Comparison of ENCODE assay signal across 10 cellular contexts in the genomic region with DNA sequence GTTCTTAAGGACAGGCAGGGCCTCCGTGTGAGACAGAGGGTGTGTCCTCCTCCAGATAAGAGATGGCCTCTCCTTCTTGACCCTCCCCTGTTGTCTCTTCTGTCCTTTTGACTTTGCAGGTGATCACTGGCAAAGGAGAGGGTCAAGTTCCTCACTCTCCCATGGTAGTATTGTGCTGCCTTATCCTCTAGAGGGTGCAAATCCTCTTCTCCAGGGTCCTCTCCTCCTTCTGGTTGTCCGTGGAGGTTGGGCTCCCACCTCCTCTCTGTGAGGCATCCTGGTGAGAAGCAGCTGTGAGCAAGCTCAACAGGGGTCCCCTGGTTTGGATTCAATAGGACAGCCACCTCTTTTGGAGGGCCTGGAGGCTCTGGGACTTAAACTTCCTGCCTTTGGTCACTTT. TPM values are rescaled to one million over a fixed set of nuclear protein-coding genes. Genes with fewer than 3 reads are reported as not detected.
DNase-seq lines count a peak whose midpoint lies in the region; ATAC-seq and TF ChIP-seq lines count a peak whose summit lies in the region.
"Had no signal": no experiment of that assay in that cellular context is flagged by ENCODE, and none has a peak within 500 bp of the region (broad histone marks: within the 10 kb centered on the region; RNA-seq: fewer than 3 reads in every experiment).

No MANE protein-coding gene starts in this region.

- peak; percentile 5 for DNase-seq in stimulated activated CD4-positive, alpha-beta T cell treated with anti-CD3 and anti-CD28 coated beads, Interleukin-4, amount 100 ng/mL, for 1 hour
- DNase-seq in stimulated activated CD4-positive, alpha-beta T cell treated with anti-CD3 and anti-CD28 coated beads, Interleukin-1b, Interleukin-23, amount 100 ng/mL, for 48 hours = no peak
- peak; percentile 36 for DNase-seq in dermis blood vessel endothelial cell
- DNase-seq in upper lobe of right lung = no peak
- no peak for DNase-seq in aorta
- DNase-seq in natural killer cell treated with Interleukin-12 subunit alpha and Interleukin-12 subunit beta and Interleukin-15 and Interleukin-18, amount 100 ng/mL, for 72 hours (ENCODE audit: low spot score) = no peak

- H3K4me2 ChIP-seq in OCI-LY1 (ENCODE audit: low read length) = no peak overlapping the region

- intact Hi-C loops in upper lobe of right lung (cut with DNase I) = no loop called here
- intact Hi-C loops in aorta (cut with DNase I) = no loop called here

- H2AFZ ChIP-seq in OCI-LY1 (ENCODE audit: low read length) = no peak overlapping the region

- no peak overlapping the region for H3K4me3 ChIP-seq in OCI-LY1 (ENCODE audit: low read depth, low read length, poor library complexity, severe bottlenecking)
- no peak overlapping the region for H3K4me3 ChIP-seq in upper lobe of right lung
- no peak overlapping the region for H3K4me3 ChIP-seq in aorta (ENCODE audit: low read length in 2 of 2)

- no peaks in the 10 kb centered on the region for H3K9me3 Mint-ChIP-seq in natural killer cell treated with Interleukin-12 subunit alpha and Interleukin-12 subunit beta and Interleukin-15 and Interleukin-18, amount 100 ng/mL, for 72 hours

- H3K27ac Mint-ChIP-seq in natural killer cell treated with Interleukin-12 subunit alpha and Interleukin-12 subunit beta and Interleukin-15 and Interleukin-18, amount 100 ng/mL, for 72 hours = no peak overlapping the region
- H3K27ac Mint-ChIP-seq: activated naive CD8-positive, alpha-beta T cell; immature natural killer cell had no signal

- H3K9ac ChIP-seq in OCI-LY1 (ENCODE audit: low read length) = no peak overlapping the region

- peaks cover 4% of the 10 kb centered on the region for H3K4me1 ChIP-seq in OCI-LY1 (ENCODE audit: insufficient read depth, low read length, severe bottlenecking)
- H3K4me1 ChIP-seq in upper lobe of right lung = no peaks in the 10 kb centered on the region
- no peaks in the 10 kb centered on the region for H3K4me1 ChIP-seq in aorta (ENCODE audit: control insufficient read depth in 1 of 2, insufficient read depth in 2 of 2, low read length in 2 of 2)

- H3K27ac ChIP-seq in OCI-LY1 (ENCODE audit: low read depth, low read length, poor library complexity, severe bottlenecking) (no peak overlapping the region), upper lobe of right lung (no peak overlapping the region), aorta (ENCODE audit: low read depth in 1 of 2, low read length in 2 of 2) (no peak overlapping the region)

- H3K4me3 Mint-ChIP-seq in natural killer cell treated with Interleukin-12 subunit alpha and Interleukin-12 subunit beta and Interleukin-15 and Interleukin-18, amount 100 ng/mL, for 72 hours = no peak overlapping the region
- H3K4me3 Mint-ChIP-seq: activated naive CD8-positive, alpha-beta T cell; immature natural killer cell had no signal

- peak; percentile 39; the same call in 1 of the 2 replicates for TF ChIP-seq CTCF in OCI-LY1 (IDR thresholded peaks at IDR 0.05; ENCODE audit: low read length)
- TF ChIP-seq CTCF in upper lobe of right lung (IDR thresholded peaks at IDR 0.05) = peak; percentile 13

- peaks cover 0 to 8% of the 10 kb centered on the region in 2 donors for H3K27me3 Mint-ChIP-seq in natural killer cell treated with Interleukin-12 subunit alpha and Interleukin-12 subunit beta and Interleukin-15 and Interleukin-18, amount 100 ng/mL, for 72 hours
- H3K27me3 Mint-ChIP-seq: activated naive CD8-positive, alpha-beta T cell had no signal

- H3K36me3 Mint-ChIP-seq in natural killer cell treated with Interleukin-12 subunit alpha and Interleukin-12 subunit beta and Interleukin-15 and Interleukin-18, amount 100 ng/mL, for 72 hours = peaks cover 4% of the 10 kb centered on the region
- H3K36me3 Mint-ChIP-seq: activated naive CD8-positive, alpha-beta T cell; immature natural killer cell had no signal

- H3K27me3 ChIP-seq in OCI-LY1 (ENCODE audit: insufficient read depth, low read length) (no peaks in the 10 kb centered on the region), upper lobe of right lung (no peaks in the 10 kb centered on the region), aorta (ENCODE audit: control insufficient read depth in 1 of 2, insufficient read depth in 2 of 2, low read length in 1 of 2) (no peaks in the 10 kb centered on the region)

- no peaks in the 10 kb centered on the region for H3K36me3 ChIP-seq in OCI-LY1 (ENCODE audit: insufficient read depth, low read length)
- H3K36me3 ChIP-seq in upper lobe of right lung = no peaks in the 10 kb centered on the region
- H3K36me3 ChIP-seq in aorta (ENCODE audit: control insufficient read depth in 1 of 2, insufficient read depth in 2 of 2, low read length in 1 of 2) = no peaks in the 10 kb centered on the region

- no peaks in the 10 kb centered on the region for H3K9me2 ChIP-seq in OCI-LY1 (ENCODE audit: low read depth, low read length)

- H3K4me1 Mint-ChIP-seq in natural killer cell treated with Interleukin-12 subunit alpha and Interleukin-12 subunit beta and Interleukin-15 and Interleukin-18, amount 100 ng/mL, for 72 hours (ENCODE audit: low read depth in 2 of 2) = peaks cover 0 to 4% of the 10 kb centered on the region in 2 donors
- H3K4me1 Mint-ChIP-seq: immature natural killer cell had no signal

- no peaks in the 10 kb centered on the region for H3F3A ChIP-seq in OCI-LY1 (ENCODE audit: insufficient read depth, low read length)

- H3K9me3 ChIP-seq in OCI-LY1 (ENCODE audit: low read length) (no peaks in the 10 kb centered on the region), upper lobe of right lung (no peaks in the 10 kb centered on the region), aorta (ENCODE audit: control insufficient read depth, low read length) (no peaks in the 10 kb centered on the region)

- WGBS in aorta, 2 donors = 9 to 10% methylated on average over 2 of the region's 2 CpGs

- ATAC-seq in upper lobe of right lung = peak; percentile 71
- no peak for ATAC-seq in aorta (ENCODE audit: low FRiP score)
- no peak for ATAC-seq in natural killer cell treated with Interleukin-12 subunit alpha and Interleukin-12 subunit beta and Interleukin-15 and Interleukin-18, amount 100 ng/mL, for 72 hours
- ATAC-seq in GM18517 (IDR thresholded peaks at IDR 0.05; ENCODE audit: unreplicated experiment) = no peak

- no peaks in the 10 kb centered on the region for H3K79me2 ChIP-seq in OCI-LY1 (ENCODE audit: insufficient read depth, low read length)

- no peaks in the 10 kb centered on the region for H4K20me1 ChIP-seq in OCI-LY1 (ENCODE audit: insufficient read depth, low read length)

RNA-seq across cellular contexts. Expression of gene ZNF182, which starts 44.8 kb away (rescaled TPM):
- total RNA-seq in dermis blood vessel endothelial cell = 4.9 and 5.3 TPM in 2 replicates
- 5.0 TPM for total RNA-seq in upper lobe of right lung
- 1 to 10 TPM; 6.2 to 7.4 TPM for total RNA-seq in aorta
- polyA plus RNA-seq in aorta = 1 to 10 TPM; 2.1 to 3.8 TPM
- 1 to 10 TPM; 6.9 to 7.0 TPM for total RNA-seq in natural killer cell treated with Interleukin-12 subunit alpha and Interleukin-12 subunit beta and Interleukin-15 and Interleukin-18, amount 100 ng/mL, for 72 hours

RNA-seq across cellular contexts. Expression of gene SPACA5, which starts 47.8 kb away (rescaled TPM):
- total RNA-seq in dermis blood vessel endothelial cell (not detected in 2 replicates), upper lobe of right lung (not detected), aorta (not detected)
- not detected for polyA plus RNA-seq in aorta
- total RNA-seq in natural killer cell treated with Interleukin-12 subunit alpha and Interleukin-12 subunit beta and Interleukin-15 and Interleukin-18, amount 100 ng/mL, for 72 hours = not detected
- polyA plus RNA-seq: immature natural killer cell had no signal

Comparison
In these comparisons a context has a peak if more than half of its experiments do, and no peak if none do; other contexts are left out.
1. DNase-seq: peak in stimulated activated CD4-positive, alpha-beta T cell treated with anti-CD3 and anti-CD28 coated beads, Interleukin-4, amount 100 ng/mL, for 1 hour (single experiment) and dermis blood vessel endothelial cell (single experiment); none in stimulated activated CD4-positive, alpha-beta T cell treated with anti-CD3 and anti-CD28 coated beads, Interleukin-1b, Interleukin-23, amount 100 ng/mL, for 48 hours (single experiment), upper lobe of right lung (single experiment), aorta (0 of 2) and natural killer cell treated with Interleukin-12 subunit alpha and Interleukin-12 subunit beta and Interleukin-15 and Interleukin-18, amount 100 ng/mL, for 72 hours (single experiment).